In the genomic region with DNA sequence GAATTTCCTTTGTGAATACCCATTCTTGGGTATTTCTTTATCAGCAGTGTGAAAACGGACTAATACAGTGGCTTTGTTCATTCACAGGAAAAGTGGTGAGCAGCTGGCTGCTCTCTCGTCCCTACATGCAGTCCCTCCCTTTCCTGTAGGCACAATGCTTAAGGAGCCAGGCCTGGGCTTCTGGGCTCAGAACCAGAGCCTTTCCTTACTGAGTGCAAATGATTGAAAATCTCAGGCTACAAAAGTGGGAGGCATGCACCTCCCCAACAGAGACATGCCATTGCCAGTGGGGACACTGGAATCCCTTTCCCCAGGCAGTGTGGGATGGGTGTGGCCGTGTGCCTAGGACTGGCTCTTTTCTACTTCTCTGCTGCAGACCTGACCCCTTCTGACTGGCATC, we compare ENCODE assay signal across 1 cellular context.
TF ChIP-seq lines count a peak whose summit lies in the region.

No MANE protein-coding gene starts in this region.

TF ChIP-seq in endothelial cell of umbilical vein, 7 proteins besides CTCF, POLR2A, EP300 and RAD21:
- TF ChIP-seq FOS (IDR thresholded peaks at IDR 0.05; ENCODE audit: borderline replicate concordance, insufficient read depth, low read length): no peak
